1 cellular context compared by ENCODE assay signal in genomic region chr6:104381907-104382306, GRCh38.
TF ChIP-seq lines count a peak whose summit lies in the region.

No MANE protein-coding gene starts in this region.

TF ChIP-seq in WTC11, 78 proteins besides CTCF, POLR2A, EP300 and RAD21 (continued from another document):
- TF ChIP-seq ZBTB21 (CRISPR knock-in tag; IDR thresholded peaks at IDR 0.05; ENCODE audit: borderline replicate concordance) (no peak), ZNF416 (CRISPR knock-in tag; IDR thresholded peaks at IDR 0.05) (no peak)
